In the genomic region with DNA sequence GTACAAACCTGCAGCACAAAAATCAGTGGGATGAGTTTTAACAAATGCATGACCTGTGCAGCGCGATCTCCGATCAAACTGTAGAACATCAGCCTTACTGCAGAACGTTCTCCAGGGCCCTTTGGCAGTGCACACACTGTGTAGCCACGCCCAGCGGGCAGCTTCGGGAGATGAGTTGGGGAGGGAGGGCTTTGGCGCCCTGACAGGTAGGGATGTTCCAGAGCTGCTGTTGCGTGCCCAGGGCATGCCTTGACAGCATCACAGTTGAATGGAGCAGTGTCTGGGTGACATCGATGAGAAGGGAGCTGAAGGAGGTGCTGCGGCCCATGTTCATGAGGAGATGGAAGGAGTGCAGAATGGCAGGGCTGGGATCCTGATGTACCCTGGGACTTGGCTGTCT, we compare ENCODE assay signal across 17 cellular contexts.
DNase-seq lines count a peak whose midpoint lies in the region; ATAC-seq and TF ChIP-seq lines count a peak whose summit lies in the region.
"Had no signal": no experiment of that assay in that cellular context is flagged by ENCODE, and none has a peak within 500 bp of the region (broad histone marks: within the 10 kb centered on the region; RNA-seq: fewer than 3 reads in every experiment).

No MANE protein-coding gene starts in this region.

- H3K27ac ChIP-seq in left ventricle myocardium inferior (replicated peaks), result no peak overlapping the region
- H3K27ac ChIP-seq: ovary had no signal

- no peak for TF ChIP-seq CTCF in left ventricle myocardium inferior (IDR thresholded peaks at IDR 0.05; ENCODE audit: borderline replicate concordance)

- H3K27me3 ChIP-seq in left ventricle myocardium inferior (ENCODE audit: low read depth), result no peaks in the 10 kb centered on the region
- H3K27me3 ChIP-seq: BE2C, ovary had no signal

- peak; percentile 24 for ATAC-seq in left ventricle myocardium superior
- ATAC-seq: activated CD4-positive, CD25-positive, alpha-beta regulatory T cell treated with anti-CD3 and anti-CD28 coated beads, Interleukin-2, amount 50 U/mL, for 24 hours had no signal

- DNase-seq in left ventricle myocardium superior, result no peak
- DNase-seq in left ventricle myocardium inferior, result no peak
- peak; percentile 22 for DNase-seq in NCI-H446 treated with DMSO at 0.1 percent for 48 hours (lab: John Stamatoyannopoulos, UW)
- DNase-seq in islet precursor cell, result peak; percentile 31
- no peak for DNase-seq in NCI-H2227 treated with DMSO at 0.1 percent for 48 hours (lab: John Stamatoyannopoulos, UW)
- DNase-seq in DMS53 (lab: John Stamatoyannopoulos, UW), result no peak
- no peak for DNase-seq in KG1 (lab: John Stamatoyannopoulos, UW)
- DNase-seq: activated naive CD4-positive, alpha-beta T cell treated with anti-CD3 and anti-CD28 coated beads, Interleukin-2, amount 50 U/mL, for 16 hours; BE2C; GOT3; hippocampal formation; Kasumi-1; NCI-H187 treated with DMSO at 0.1 percent for 48 hours; ovary; SHP77 treated with DMSO at 0.1 percent for 48 hours had no signal

- no peaks in the 10 kb centered on the region for H3K9me3 ChIP-seq in left ventricle myocardium inferior (replicated peaks)
- H3K9me3 ChIP-seq: BE2C, ovary had no signal

- H3K36me3 ChIP-seq in left ventricle myocardium inferior, result no peaks in the 10 kb centered on the region
- H3K36me3 ChIP-seq: ovary had no signal

- no peak overlapping the region for H3K4me3 ChIP-seq in left ventricle myocardium inferior
- H3K4me3 ChIP-seq: ovary, smooth muscle cell had no signal

- intact Hi-C loops in left ventricle myocardium superior (cut with micrococcal nuclease), result no loop called here
- intact Hi-C loops in left ventricle myocardium inferior (cut with micrococcal nuclease), result no loop called here

- H3K4me1 ChIP-seq in left ventricle myocardium inferior, result peaks cover 11% of the 10 kb centered on the region
- H3K4me1 ChIP-seq: BE2C had no signal

Comparison
In these comparisons a context has a peak if more than half of its experiments do, and no peak if none do; other contexts are left out.
1. DNase-seq: peak in NCI-H446 treated with DMSO at 0.1 percent for 48 hours (single experiment) and islet precursor cell (single experiment); none in left ventricle myocardium superior (single experiment), left ventricle myocardium inferior (single experiment), NCI-H2227 treated with DMSO at 0.1 percent for 48 hours (single experiment), DMS53 (single experiment) and KG1 (single experiment).